In genomic region chrX:77597090-77597489, GRCh38 we compare ENCODE assay signal across 8 cellular contexts.
DNase-seq lines count a peak whose midpoint lies in the region; ATAC-seq and TF ChIP-seq lines count a peak whose summit lies in the region.
"Had no signal": no experiment of that assay in that cellular context is flagged by ENCODE, and none has a peak within 500 bp of the region (broad histone marks: within the 10 kb centered on the region; RNA-seq: fewer than 3 reads in every experiment).

No MANE protein-coding gene starts in this region.

- H3K36me3 ChIP-seq in GM23248 (ENCODE audit: low read depth) = no peaks in the 10 kb centered on the region
- no peaks in the 10 kb centered on the region; the same call in 1 of the 2 replicates for H3K36me3 ChIP-seq in OCI-LY7 (ENCODE audit: insufficient read depth, low read length)

- peaks cover 15% of the 10 kb centered on the region for H3K9me3 Mint-ChIP-seq in progenitor cell of endocrine pancreas (ENCODE audit: low read depth)
- no peaks in the 10 kb centered on the region for H3K9me3 Mint-ChIP-seq in effector memory CD8-positive, alpha-beta T cell

- H3K4me3 ChIP-seq in GM23248 (no peak overlapping the region), OCI-LY7 (ENCODE audit: low read depth, low read length, poor library complexity, severe bottlenecking) (no peak overlapping the region), epithelial cell of proximal tubule (ENCODE audit: low read depth, low read length) (no peak overlapping the region)

- H4K20me1 ChIP-seq in GM23248 (ENCODE audit: insufficient read depth) (no peaks in the 10 kb centered on the region), OCI-LY7 (ENCODE audit: insufficient read depth, low read length) (no peaks in the 10 kb centered on the region)

- WGBS in GM23248 (ENCODE audit: low coverage in 1 of 2, low lambda C conversion rate in 2 of 2, missing lambda C conversion rate in 2 of 2), 2 experiments = 0 to 4% methylated on average over 1 of the region's 1 CpG

- H3K79me2 ChIP-seq in GM23248 (ENCODE audit: insufficient read depth) (peaks cover 4% of the 10 kb centered on the region; the same call in 1 of the 2 replicates), OCI-LY7 (ENCODE audit: insufficient read depth, low read depth, low read length) (no peaks in the 10 kb centered on the region)

- no peaks in the 10 kb centered on the region for H3K4me1 Mint-ChIP-seq in progenitor cell of endocrine pancreas (ENCODE audit: low read depth)
- H3K4me1 Mint-ChIP-seq in effector memory CD8-positive, alpha-beta T cell (ENCODE audit: low read depth in 2 of 2) = peaks cover 10 to 12% of the 10 kb centered on the region in 2 donors

- no peaks in the 10 kb centered on the region for H3K9me3 ChIP-seq in GM23248 (ENCODE audit: low read depth)
- H3K9me3 ChIP-seq in OCI-LY7 (ENCODE audit: low read length) = no peaks in the 10 kb centered on the region

- H3K36me3 Mint-ChIP-seq in progenitor cell of endocrine pancreas (ENCODE audit: insufficient read depth) = peaks cover 11% of the 10 kb centered on the region
- H3K36me3 Mint-ChIP-seq in effector memory CD8-positive, alpha-beta T cell (ENCODE audit: insufficient read depth) = peaks cover 39% of the 10 kb centered on the region

- H3K27ac ChIP-seq in GM23248 (no peak overlapping the region), OCI-LY7 (ENCODE audit: low read depth, low read length, poor library complexity, severe bottlenecking) (no peak overlapping the region)

- no peaks in the 10 kb centered on the region for H3K9me2 ChIP-seq in GM23248 (ENCODE audit: insufficient read depth)
- no peaks in the 10 kb centered on the region for H3K9me2 ChIP-seq in OCI-LY7 (ENCODE audit: insufficient read depth, low read length)

- H3K27me3 Mint-ChIP-seq in progenitor cell of endocrine pancreas = no peaks in the 10 kb centered on the region
- no peaks in the 10 kb centered on the region for H3K27me3 Mint-ChIP-seq in effector memory CD8-positive, alpha-beta T cell

- no TSS peak for BruUV-seq in OCI-LY7 (replicated peaks; lab: Mats Ljungman, UMichigan)

- H3K4me1 ChIP-seq in GM23248 (ENCODE audit: insufficient read depth) (peaks cover 3% of the 10 kb centered on the region), OCI-LY7 (ENCODE audit: insufficient read depth, low read length, poor library complexity, severe bottlenecking) (no peaks in the 10 kb centered on the region)

- DNase-seq in GM23248 = peak; percentile 66
- DNase-seq in OCI-LY7 (ENCODE audit: low spot score) = no peak
- DNase-seq in epithelial cell of proximal tubule (ENCODE audit: low read depth) = peak; percentile 16
- no peak for DNase-seq in progenitor cell of endocrine pancreas (ENCODE audit: low spot score, unreplicated experiment)
- no peak for DNase-seq in effector memory CD8-positive, alpha-beta T cell
- no peak for DNase-seq in occipital lobe (lab: John Stamatoyannopoulos, UW)
- DNase-seq: activated T-cell treated with anti-CD3 and anti-CD28 coated beads for 4 hours had no signal

- H3F3A ChIP-seq in GM23248 (ENCODE audit: insufficient read depth) = no peaks in the 10 kb centered on the region

- H3K27me3 ChIP-seq in GM23248 (replicated peaks; ENCODE audit: insufficient read depth) = no peaks in the 10 kb centered on the region

- CTCF ChIA-PET in OCI-LY7 (lab: Charles Lee; ENCODE audit: unreplicated experiment) = no interaction called here

- no peak overlapping the region for H3K4me2 ChIP-seq in GM23248 (ENCODE audit: unreplicated experiment)
- no peak overlapping the region for H3K4me2 ChIP-seq in OCI-LY7 (ENCODE audit: low read length)

- in situ Hi-C loops in GM23248 (cut with MboI) = loop anchor here (25.0 kb wide), 2 partner anchors 90 to 1160 kb away; partner anchors contain the start of gene MAGEE1

- no peak overlapping the region for H3K27ac Mint-ChIP-seq in progenitor cell of endocrine pancreas
- peak overlapping the region in 1 of 2 donors; percentile 14 for H3K27ac Mint-ChIP-seq in effector memory CD8-positive, alpha-beta T cell

- no peak for ATAC-seq in effector memory CD8-positive, alpha-beta T cell (replicated peaks)
- ATAC-seq in GM19328 (IDR thresholded peaks at IDR 0.05; ENCODE audit: unreplicated experiment) = no peak

- TF ChIP-seq CTCF in OCI-LY7 (conservative IDR thresholded peaks at IDR 0.05; ENCODE audit: low read length) = peak; percentile 52
- TF ChIP-seq CTCF in epithelial cell of proximal tubule (conservative IDR thresholded peaks at IDR 0.05; ENCODE audit: low read depth, low read length) = peak; percentile 43
- peak; percentile 40 for TF ChIP-seq CTCF in progenitor cell of endocrine pancreas (IDR thresholded peaks at IDR 0.05; ENCODE audit: unreplicated experiment)

- H3K9ac ChIP-seq in GM23248 = no peak overlapping the region

- no peak overlapping the region for H3K4me3 Mint-ChIP-seq in progenitor cell of endocrine pancreas (ENCODE audit: low read depth)
- no peak overlapping the region for H3K4me3 Mint-ChIP-seq in effector memory CD8-positive, alpha-beta T cell

- POLR2A ChIA-PET in OCI-LY7 (lab: Charles Lee) = no interaction called here

- intact Hi-C loops in OCI-LY7 (cut with micrococcal nuclease; ENCODE audit: unreplicated experiment) = no loop called here

- H2AFZ ChIP-seq in GM23248 = no peak overlapping the region
- H2AFZ ChIP-seq in OCI-LY7 (ENCODE audit: low read length) = no peak overlapping the region

Comparison
In these comparisons a context has a peak if more than half of its experiments do, and no peak if none do; other contexts are left out.
1. DNase-seq: peak in GM23248 (single experiment) and epithelial cell of proximal tubule (single experiment); none in OCI-LY7 (single experiment), progenitor cell of endocrine pancreas (single experiment), effector memory CD8-positive, alpha-beta T cell (0 of 3) and occipital lobe (single experiment).
2. Peak in every context shown above with its lines, with median percentiles within 50 percentile points of each other: CTCF ChIP-seq.